32 cellular contexts compared by ENCODE assay signal in genomic region chr1:17777818-17778217, GRCh38. TPM values are rescaled to one million over a fixed set of nuclear protein-coding genes. Genes with fewer than 3 reads are reported as not detected.
"Had no signal": no experiment of that assay in that cellular context is flagged by ENCODE, and none has a peak within 500 bp of the region (broad histone marks: within the 10 kb centered on the region; RNA-seq: fewer than 3 reads in every experiment).

No MANE protein-coding gene starts in this region.

- H3K4me1 ChIP-seq: stomach, suprapubic skin, testis, thyroid gland, tibial artery, transverse colon, upper lobe of left lung, upper lobe of right lung, uterus, vagina had no signal

- H3K27me3 ChIP-seq: testis, thyroid gland, transverse colon, upper lobe of right lung, uterus, vagina had no signal

- H3K36me3 ChIP-seq: stomach, suprapubic skin, thoracic aorta, thyroid gland, tibial artery, tibial nerve, transverse colon, upper lobe of left lung, upper lobe of right lung, uterus, vagina had no signal

- H3K27ac ChIP-seq: stomach, suprapubic skin, testis, thoracic aorta, thyroid gland, tibial artery, tibial nerve, transverse colon, upper lobe of left lung, upper lobe of right lung, uterus, vagina had no signal

- H3K27ac Mint-ChIP-seq: stimulated activated effector memory CD8-positive, alpha-beta T cell treated with anti-CD3 and anti-CD28 coated beads, Interleukin-12 subunit alpha, Interleukin-12 subunit beta, amount 100 ng/mL, for 72 hours; stimulated activated memory B cell treated with anti-CD40 and anti-IgM and Interleukin-4, amounts not matched to agents 10 μg/mL and 1 μg/mL and 100 μg/mL, for 72 hours; stimulated activated naive B cell treated with anti-CD40 and anti-IgM and Interleukin-4, amounts not matched to agents 10 μg/mL and 1 μg/mL and 100 μg/mL, for 72 hours; stimulated activated naive CD8-positive, alpha-beta T cell treated with anti-CD3 and anti-CD28 coated beads, Interleukin-15, amount 100 ng/mL, for 72 hours; stimulated activated naive CD8-positive, alpha-beta T cell treated with anti-CD3 and anti-CD28 coated beads, Interleukin-15, Interleukin-2, amounts not matched to agents 100 ng/mL and 50 ng/mL, for 24 hours; type B pancreatic cell had no signal

- H3K4me3 Mint-ChIP-seq: stimulated activated effector memory CD8-positive, alpha-beta T cell treated with anti-CD3 and anti-CD28 coated beads, Interleukin-12 subunit alpha, Interleukin-12 subunit beta, amount 100 ng/mL, for 72 hours; stimulated activated memory B cell treated with anti-CD40 and anti-IgM and Interleukin-4, amounts not matched to agents 10 μg/mL and 1 μg/mL and 100 μg/mL, for 72 hours; stimulated activated naive B cell treated with anti-CD40 and anti-IgM and Interleukin-4, amounts not matched to agents 10 μg/mL and 1 μg/mL and 100 μg/mL, for 72 hours; stimulated activated naive CD8-positive, alpha-beta T cell treated with anti-CD3 and anti-CD28 coated beads, Interleukin-15, amount 100 ng/mL, for 72 hours; stimulated activated naive CD8-positive, alpha-beta T cell treated with anti-CD3 and anti-CD28 coated beads, Interleukin-15, Interleukin-2, amounts not matched to agents 100 ng/mL and 50 ng/mL, for 24 hours; type B pancreatic cell had no signal

- H3K4me1 Mint-ChIP-seq: stimulated activated effector memory CD8-positive, alpha-beta T cell treated with anti-CD3 and anti-CD28 coated beads, Interleukin-12 subunit alpha, Interleukin-12 subunit beta, amount 100 ng/mL, for 72 hours; stimulated activated memory B cell treated with anti-CD40 and anti-IgM and Interleukin-4, amounts not matched to agents 10 μg/mL and 1 μg/mL and 100 μg/mL, for 72 hours; stimulated activated naive B cell treated with anti-CD40 and anti-IgM and Interleukin-4, amounts not matched to agents 10 μg/mL and 1 μg/mL and 100 μg/mL, for 72 hours; stimulated activated naive CD8-positive, alpha-beta T cell treated with anti-CD3 and anti-CD28 coated beads, Interleukin-15, amount 100 ng/mL, for 72 hours had no signal

- ATAC-seq: stimulated activated effector memory CD8-positive, alpha-beta T cell treated with anti-CD3 and anti-CD28 coated beads, Interleukin-12 subunit alpha, Interleukin-12 subunit beta, amount 100 ng/mL, for 72 hours; stimulated activated memory B cell treated with anti-CD40 and anti-IgM and Interleukin-4, amounts not matched to agents 10 μg/mL and 1 μg/mL and 100 μg/mL, for 72 hours; stimulated activated naive B cell treated with anti-CD40 and anti-IgM and Interleukin-4, amounts not matched to agents 10 μg/mL and 1 μg/mL and 100 μg/mL, for 72 hours; stimulated activated naive CD8-positive, alpha-beta T cell treated with anti-CD3 and anti-CD28 coated beads, Interleukin-15, amount 100 ng/mL, for 72 hours; stimulated activated naive CD8-positive, alpha-beta T cell treated with anti-CD3 and anti-CD28 coated beads, Interleukin-15, Interleukin-2, amounts not matched to agents 100 U/mL and 50 U/mL, for 24 hours; upper lobe of right lung had no signal

- H3K9me3 ChIP-seq: stomach, suprapubic skin, testis, thoracic aorta, thyroid gland, tibial artery, tibial nerve, transverse colon, upper lobe of left lung, upper lobe of right lung, uterus, vagina had no signal

- H3K9me3 Mint-ChIP-seq: stimulated activated effector memory CD8-positive, alpha-beta T cell treated with anti-CD3 and anti-CD28 coated beads, Interleukin-12 subunit alpha, Interleukin-12 subunit beta, amount 100 ng/mL, for 72 hours; stimulated activated memory B cell treated with anti-CD40 and anti-IgM and Interleukin-4, amounts not matched to agents 10 μg/mL and 1 μg/mL and 100 μg/mL, for 72 hours; stimulated activated naive CD8-positive, alpha-beta T cell treated with anti-CD3 and anti-CD28 coated beads, Interleukin-15, amount 100 ng/mL, for 72 hours; stimulated activated naive CD8-positive, alpha-beta T cell treated with anti-CD3 and anti-CD28 coated beads, Interleukin-15, Interleukin-2, amounts not matched to agents 100 ng/mL and 50 ng/mL, for 24 hours had no signal

- H3K4me3 ChIP-seq: stomach, suprapubic skin, testis, thoracic aorta, thyroid gland, tibial artery, tibial nerve, transverse colon, upper lobe of left lung, upper lobe of right lung, uterus, vagina had no signal

- DNase-seq: stimulated activated CD4-positive, alpha-beta T cell treated with anti-CD3 and anti-CD28 coated beads, Interleukin-2, amount 100 ng/mL, for 48 hours; stimulated activated CD4-positive, alpha-beta T cell treated with anti-CD3 and anti-CD28 coated beads, Interleukin-4, amount 100 ng/mL, for 1 hour; stimulated activated CD4-positive, alpha-beta T cell treated with anti-CD3 and anti-CD28 coated beads, Interleukin-4, amount 100 ng/mL, for 24 hours; stimulated activated CD4-positive, alpha-beta T cell treated with anti-CD3 and anti-CD28 coated beads, Interleukin-4, amount 100 ng/mL, for 4 hours; stimulated activated CD8-positive, alpha-beta memory T cell treated with anti-CD3 and anti-CD28 coated beads, Interleukin-4, amount 100 ng/mL, for 48 hours; stimulated activated naive B cell treated with anti-CD40 and anti-IgM and Interleukin-4, amounts not matched to agents 10 μg/mL and 1 μg/mL and 100 μg/mL, for 72 hours; stimulated activated naive CD4-positive, alpha-beta T cell; stimulated activated naive CD4-positive, alpha-beta T cell treated with Interleukin-2 at 50 U/mL for 16 hours; stimulated activated naive CD8-positive, alpha-beta T cell treated with anti-CD3 and anti-CD28 coated beads, Interleukin-15, amount 100 ng/mL, for 72 hours; stimulated activated naive CD8-positive, alpha-beta T cell treated with anti-CD3 and anti-CD28 coated beads, Interleukin-15, Interleukin-2, amounts not matched to agents 100 U/mL and 50 U/mL, for 24 hours; stomach; substantia nigra; testis; thyroid gland; tibial artery; transverse colon; trophoblast cell; upper lobe of left lung; upper lobe of right lung; uterus had no signal

- H3K36me3 Mint-ChIP-seq: stimulated activated effector memory CD8-positive, alpha-beta T cell treated with anti-CD3 and anti-CD28 coated beads, Interleukin-12 subunit alpha, Interleukin-12 subunit beta, amount 100 ng/mL, for 72 hours; stimulated activated memory B cell treated with anti-CD40 and anti-IgM and Interleukin-4, amounts not matched to agents 10 μg/mL and 1 μg/mL and 100 μg/mL, for 72 hours; stimulated activated naive B cell treated with anti-CD40 and anti-IgM and Interleukin-4, amounts not matched to agents 10 μg/mL and 1 μg/mL and 100 μg/mL, for 72 hours; type B pancreatic cell had no signal

RNA-seq across cellular contexts. Expression of gene ACTL8, which starts 22.7 kb away (rescaled TPM):
- total RNA-seq: stomach, subcutaneous adipose tissue, suprapubic skin, temporal lobe, thoracic aorta, thyroid gland, tibial nerve, transverse colon, upper lobe of left lung, upper lobe of right lung, ureter, urinary bladder, uterus, vagina had no signal
- polyA plus RNA-seq: stomach, urinary bladder had no signal
